19 cellular contexts compared by ENCODE assay signal in genomic region chr12:45402288-45402687, GRCh38.
"Had no signal": no experiment of that assay in that cellular context is flagged by ENCODE, and none has a peak within 500 bp of the region (broad histone marks: within the 10 kb centered on the region; RNA-seq: fewer than 3 reads in every experiment).

No MANE protein-coding gene starts in this region.

- H3K4me1 Mint-ChIP-seq: activated naive CD4-positive, alpha-beta T cell treated with anti-CD3 and anti-CD28 coated beads, Interleukin-2, amount 10 ng/mL, durations not matched to agents 7 days and 5 days; activated T-helper 17 cell treated with anti-CD3 and anti-CD28 coated beads, Interleukin-2, amount 50 U/mL, for 72 hours; natural killer cell; WTC11 had no signal

- H3K9me3 ChIP-seq: gastroesophageal sphincter had no signal

- ATAC-seq: activated T-helper 17 cell treated with anti-CD3 and anti-CD28 coated beads, Interleukin-2, amount 50 U/mL, for 72 hours; gastroesophageal sphincter; natural killer cell; sciatic nerve; WTC11 had no signal

- H3K27me3 Mint-ChIP-seq: activated naive CD4-positive, alpha-beta T cell treated with anti-CD3 and anti-CD28 coated beads, Interleukin-2, amount 10 ng/mL, durations not matched to agents 7 days and 5 days; activated T-helper 17 cell treated with anti-CD3 and anti-CD28 coated beads, Interleukin-2, amount 50 U/mL, for 72 hours; progenitor cell of endocrine pancreas; type B pancreatic cell had no signal

- H3K27me3 ChIP-seq: cardiac muscle cell, gastroesophageal sphincter had no signal

- H3K4me3 Mint-ChIP-seq: activated naive CD4-positive, alpha-beta T cell treated with anti-CD3 and anti-CD28 coated beads, Interleukin-2, amount 10 ng/mL, durations not matched to agents 7 days and 5 days; activated T-helper 17 cell treated with anti-CD3 and anti-CD28 coated beads, Interleukin-2, amount 50 U/mL, for 72 hours; natural killer cell; type B pancreatic cell; WTC11 had no signal

- H3K27ac ChIP-seq: cardiac muscle cell had no signal

- H3K9me3 Mint-ChIP-seq: activated naive CD4-positive, alpha-beta T cell treated with anti-CD3 and anti-CD28 coated beads, Interleukin-2, amount 10 ng/mL, durations not matched to agents 7 days and 5 days; activated T-helper 17 cell treated with anti-CD3 and anti-CD28 coated beads, Interleukin-2, amount 50 U/mL, for 72 hours; natural killer cell; type B pancreatic cell had no signal

- DNase-seq: activated CD4-positive, alpha-beta T cell treated with anti-CD3 and anti-CD28 coated beads for 48 hours; activated CD8-positive, alpha-beta memory T cell treated with anti-CD3 and anti-CD28 coated beads for 24 hours; activated naive CD4-positive, alpha-beta T cell treated with anti-CD3 and anti-CD28 coated beads, Interleukin-2, amount 10 ng/mL, durations not matched to agents 7 days and 5 days; cortex of kidney; effector CD8-positive, alpha-beta T cell; kidney glomerular epithelial cell; natural killer cell; nucleus accumbens; stimulated activated naive CD4-positive, alpha-beta T cell; substantia nigra; T-helper 1 cell had no signal

- H3K4me3 ChIP-seq: cardiac muscle cell, gastroesophageal sphincter, lung had no signal

- H3K27ac Mint-ChIP-seq: activated naive CD4-positive, alpha-beta T cell treated with anti-CD3 and anti-CD28 coated beads, Interleukin-2, amount 10 ng/mL, durations not matched to agents 7 days and 5 days; activated T-helper 17 cell treated with anti-CD3 and anti-CD28 coated beads, Interleukin-2, amount 50 U/mL, for 72 hours; progenitor cell of endocrine pancreas; type B pancreatic cell; WTC11 had no signal
